ENCODE assay signal across 8 cellular contexts in genomic region chr20:32484221-32485125, GRCh38.
A peak's percentile ranks its signal among the peaks of the same experiment; 100 is the strongest.
DNase-seq lines count a peak whose midpoint lies in the region; ATAC-seq and TF ChIP-seq lines count a peak whose summit lies in the region.

No MANE protein-coding gene starts in this region.

- no peaks in the 10 kb centered on the region for H3K9me3 Mint-ChIP-seq in CD4-positive, alpha-beta T cell
- H3K9me3 Mint-ChIP-seq in activated CD4-positive, alpha-beta T cell treated with anti-CD3 and anti-CD28 coated beads for 36 hours (ENCODE audit: low read depth), result peaks cover 7% of the 10 kb centered on the region
- no peaks in the 10 kb centered on the region for H3K9me3 Mint-ChIP-seq in effector memory CD8-positive, alpha-beta T cell

- H3K9ac ChIP-seq in muscle layer of colon (ENCODE audit: low read length), result no peak overlapping the region

- no peaks in the 10 kb centered on the region for H3K27me3 ChIP-seq in CD4-positive, alpha-beta T cell (ENCODE audit: control insufficient read depth, insufficient read depth, low read length)
- H3K27me3 ChIP-seq in muscle layer of colon (ENCODE audit: control insufficient read depth in 1 of 2, insufficient read depth in 2 of 2, low read length in 2 of 2) (no peaks in the 10 kb centered on the region), transverse colon (no peaks in the 10 kb centered on the region)

- no peak for ATAC-seq in CD4-positive, alpha-beta T cell (ENCODE audit: poor library complexity)
- ATAC-seq in activated CD4-positive, alpha-beta T cell treated with anti-CD3 and anti-CD28 coated beads for 36 hours, result no peak
- no peak for ATAC-seq in effector memory CD8-positive, alpha-beta T cell (replicated peaks)
- ATAC-seq in HG03175 (IDR thresholded peaks at IDR 0.05; ENCODE audit: unreplicated experiment), result no peak

- no peaks in the 10 kb centered on the region for H3K27me3 Mint-ChIP-seq in CD4-positive, alpha-beta T cell
- H3K27me3 Mint-ChIP-seq in activated CD4-positive, alpha-beta T cell treated with anti-CD3 and anti-CD28 coated beads for 36 hours, result no peaks in the 10 kb centered on the region
- no peaks in the 10 kb centered on the region for H3K27me3 Mint-ChIP-seq in effector memory CD8-positive, alpha-beta T cell

- intact Hi-C loops in CD4-positive, alpha-beta T cell (cut with DNase I, micrococcal nuclease), result loop anchor here (1.0 to 5.0 kb wide), 9 partner anchors 25 to 377 kb away; partner anchors contain the start of genes ASXL1 (in 2 of the 2) and TM9SF4 (in 1 of the 2)
- intact Hi-C loops in activated CD4-positive, alpha-beta T cell treated with anti-CD3 and anti-CD28 coated beads for 36 hours (cut with DNase I, micrococcal nuclease), result loop anchor here (1.0 to 10.0 kb wide), 5 partner anchors 52 to 280 kb away; partner anchors contain the start of genes ASXL1 (in 2 of the 2), PLAGL2 (in 1 of the 2) and POFUT1 (in 1 of the 2)
- intact Hi-C loops in transverse colon (cut with DNase I; ENCODE audit: low total_unique reads), result loop anchor here (5.0 to 10.0 kb wide), 2 partner anchors 127 to 300 kb away; partner anchors contain the start of gene ASXL1

- TF ChIP-seq POLR2A in transverse colon (IDR thresholded peaks at IDR 0.05), result peak; percentile 11

- POLR2A ChIA-PET in CD4-positive, alpha-beta T cell (lab: Charles Lee), result interaction anchor here (0.7 to 4.3 kb wide), 15 partner anchors 8 to 127 kb away, joined by 3 to 48 read pairs (median 4); partner anchors contain the start of gene ASXL1
- POLR2A ChIA-PET in activated CD4-positive, alpha-beta T cell treated with anti-CD3 and anti-CD28 coated beads for 36 hours (lab: Charles Lee), result interaction anchor here (0.6 kb wide), 1 partner anchor 119 kb away, joined by 3 read pairs; no protein-coding TSS in a partner anchor

- H3K4me3 Mint-ChIP-seq in CD4-positive, alpha-beta T cell, result peak overlapping the region; percentile 97
- peak overlapping the region; percentile 80 for H3K4me3 Mint-ChIP-seq in activated CD4-positive, alpha-beta T cell treated with anti-CD3 and anti-CD28 coated beads for 36 hours
- H3K4me3 Mint-ChIP-seq in effector memory CD8-positive, alpha-beta T cell, result peak overlapping the region; percentile 88 to 92

- H3K4me1 ChIP-seq in muscle layer of colon (ENCODE audit: insufficient read depth, low read length), result peaks cover 33% of the 10 kb centered on the region
- peaks cover 24 to 43% (median 35%) of the 10 kb centered on the region in 4 donors for H3K4me1 ChIP-seq in transverse colon

- in situ Hi-C loops in transverse colon (cut with MboI; ENCODE audit: low pct_ligation_motif_present in 1 of 4, low pct_unique_long_range_greater_than_20kb in 1 of 4, low sequenced_read_pairs in 3 of 4), result no loop called here

- peak in 6 of 10 experiments; percentile 13 to 54 (median 27) for DNase-seq in CD4-positive, alpha-beta T cell
- DNase-seq in LoVo (ENCODE audit: low spot score) (peak; percentile 6), transverse colon (peak; percentile 59), OCI-M2 (lab: John Stamatoyannopoulos, UW; ENCODE audit: unreplicated experiment) (no peak)
- peak; percentile 53 for DNase-seq in activated CD4-positive, alpha-beta T cell treated with anti-CD3 and anti-CD28 coated beads for 36 hours
- peak in 1 of 3 experiments; percentile 16 for DNase-seq in effector memory CD8-positive, alpha-beta T cell

- H3K9me3 ChIP-seq in CD4-positive, alpha-beta T cell (ENCODE audit: control insufficient read depth, low read length), result no peaks in the 10 kb centered on the region
- H3K9me3 ChIP-seq in muscle layer of colon (ENCODE audit: low read length) (no peaks in the 10 kb centered on the region), transverse colon (no peaks in the 10 kb centered on the region)

- 1% methylated on average over 64 of the region's 77 CpGs; no CpG with 5 or more reads in 1 of the 2 donors for WGBS in transverse colon (ENCODE audit: low coverage in 1 of 2), 2 donors

- H3K36me3 ChIP-seq in muscle layer of colon (ENCODE audit: insufficient read depth, low read length) (no peaks in the 10 kb centered on the region), transverse colon (no peaks in the 10 kb centered on the region)

- peaks cover 59% of the 10 kb centered on the region for H3K4me1 Mint-ChIP-seq in CD4-positive, alpha-beta T cell (ENCODE audit: low read depth)
- peaks cover 38% of the 10 kb centered on the region for H3K4me1 Mint-ChIP-seq in activated CD4-positive, alpha-beta T cell treated with anti-CD3 and anti-CD28 coated beads for 36 hours
- H3K4me1 Mint-ChIP-seq in effector memory CD8-positive, alpha-beta T cell (ENCODE audit: low read depth in 2 of 2), result peaks cover 36 to 43% of the 10 kb centered on the region in 2 donors

- CTCF ChIA-PET in CD4-positive, alpha-beta T cell (lab: Charles Lee), result interaction anchor here (0.6 to 2.4 kb wide), 19 partner anchors 12 to 168 kb away, joined by 3 to 13 read pairs (median 5); no protein-coding TSS in a partner anchor
- CTCF ChIA-PET in activated CD4-positive, alpha-beta T cell treated with anti-CD3 and anti-CD28 coated beads for 36 hours (lab: Charles Lee), result interaction anchor here (0.6 to 1.7 kb wide), 8 partner anchors 9 to 329 kb away, joined by 3 to 8 read pairs (median 3); no protein-coding TSS in a partner anchor

- H3K4me3 ChIP-seq in muscle layer of colon (ENCODE audit: low read depth in 1 of 2, low read length in 2 of 2) (peak overlapping the region; percentile 56 to 68), transverse colon (peak overlapping the region; percentile 29 to 97 (median 91))

- TF ChIP-seq CTCF in CD4-positive, alpha-beta T cell (IDR thresholded peaks at IDR 0.05), result no peak
- TF ChIP-seq CTCF in transverse colon (IDR thresholded peaks at IDR 0.05), result no peak

- H3K27ac Mint-ChIP-seq in CD4-positive, alpha-beta T cell, result peak overlapping the region; percentile 88
- H3K27ac Mint-ChIP-seq in activated CD4-positive, alpha-beta T cell treated with anti-CD3 and anti-CD28 coated beads for 36 hours, result peak overlapping the region; percentile 91
- peak overlapping the region; percentile 80 to 85 for H3K27ac Mint-ChIP-seq in effector memory CD8-positive, alpha-beta T cell

- peak overlapping the region; percentile 61 for H3K27ac ChIP-seq in CD4-positive, alpha-beta T cell (ENCODE audit: low read depth, low read length)
- H3K27ac ChIP-seq in muscle layer of colon (ENCODE audit: low read depth, low read length), result peak overlapping the region; percentile 79
- peak overlapping the region; percentile 93 to 97 (median 96) for H3K27ac ChIP-seq in transverse colon

- peaks cover 29% of the 10 kb centered on the region for H3K36me3 Mint-ChIP-seq in CD4-positive, alpha-beta T cell (ENCODE audit: low read depth)
- H3K36me3 Mint-ChIP-seq in activated CD4-positive, alpha-beta T cell treated with anti-CD3 and anti-CD28 coated beads for 36 hours (ENCODE audit: low read depth), result peaks cover 9% of the 10 kb centered on the region
- H3K36me3 Mint-ChIP-seq in effector memory CD8-positive, alpha-beta T cell (ENCODE audit: insufficient read depth), result peaks cover 27% of the 10 kb centered on the region

- no peak for TF ChIP-seq EP300 in transverse colon (IDR thresholded peaks at IDR 0.05; ENCODE audit: low read depth)
